ENCODE assay signal across 15 cellular contexts in genomic region chrX:47201545-47201944, GRCh38.
"Had no signal": no experiment of that assay in that cellular context is flagged by ENCODE, and none has a peak within 500 bp of the region (broad histone marks: within the 10 kb centered on the region; RNA-seq: fewer than 3 reads in every experiment).

No MANE protein-coding gene starts in this region.

- H3K4me3 Mint-ChIP-seq: activated T-cell treated with anti-CD3 and anti-CD28 coated beads, Interleukin-2, amount 50 U/mL, for 4 hours; naive thymus-derived CD4-positive, alpha-beta T cell had no signal

- H3K27me3 Mint-ChIP-seq: naive thymus-derived CD4-positive, alpha-beta T cell had no signal

- H3K27me3 ChIP-seq: cardiac muscle cell, sigmoid colon, SJSA1, transverse colon had no signal

- H3K9me3 Mint-ChIP-seq: activated T-cell treated with anti-CD3 and anti-CD28 coated beads, Interleukin-2, amount 50 U/mL, for 4 hours had no signal

- H3K27ac ChIP-seq: lower lobe of right lung, SJSA1 had no signal

- H3K9me3 ChIP-seq: lower lobe of right lung, sigmoid colon, SJSA1, transverse colon had no signal

- H3K4me3 ChIP-seq: cardiac muscle cell, lower lobe of right lung, sigmoid colon, SJSA1, transverse colon had no signal

- DNase-seq: activated CD4-positive, alpha-beta T cell treated with anti-CD3 and anti-CD28 coated beads, Interleukin-2, amount 50 U/mL, for 4 hours; activated CD4-positive, CD25-positive, alpha-beta regulatory T cell treated with anti-CD3 and anti-CD28 coated beads, Interleukin-2, amount 50 U/mL, for 72 hours; activated gamma-delta T cell; activated T-cell treated with anti-CD3 and anti-CD28 coated beads, Interleukin-2, amount 50 U/mL, for 4 hours; hippocampal formation; left cardiac atrium; lower lobe of right lung; naive thymus-derived CD4-positive, alpha-beta T cell; nucleus accumbens; sigmoid colon; stimulated activated CD4-positive, alpha-beta T cell treated with anti-CD3 and anti-CD28 coated beads, Interleukin-12 subunit alpha, Interleukin-12 subunit beta, amount 100 ng/mL, for 4 hours; T-helper 9 cell; transverse colon had no signal

- ATAC-seq: activated T-cell treated with anti-CD3 and anti-CD28 coated beads, Interleukin-2, amount 50 U/mL, for 4 hours; left cardiac atrium; lower lobe of right lung; naive thymus-derived CD4-positive, alpha-beta T cell had no signal
